In genomic region chr19:58009301-58009665, GRCh38 we compare ENCODE assay signal across 1 cellular context.
TF ChIP-seq lines count a peak whose summit lies in the region.

No MANE protein-coding gene starts in this region.

TF ChIP-seq in GM23338, 12 proteins besides CTCF, POLR2A, EP300 and RAD21 (continued from another document):
- TF ChIP-seq ZNF462 (CRISPR knock-in tag; IDR thresholded peaks at IDR 0.05) = no peak
- no peak for TF ChIP-seq STAT1 (IDR thresholded peaks at IDR 0.05; ENCODE audit: unreplicated experiment)
